Comparison of ENCODE assay signal across 17 cellular contexts in genomic region chr19:33397536-33398360, GRCh38. TPM values are rescaled to one million over a fixed set of nuclear protein-coding genes. Genes with fewer than 3 reads are reported as not detected.
DNase-seq lines count a peak whose midpoint lies in the region; ATAC-seq and TF ChIP-seq lines count a peak whose summit lies in the region.
"Had no signal": no experiment of that assay in that cellular context is flagged by ENCODE, and none has a peak within 500 bp of the region (broad histone marks: within the 10 kb centered on the region; RNA-seq: fewer than 3 reads in every experiment).

No MANE protein-coding gene starts in this region.

- H3K4me2 ChIP-seq in SU-DHL-6 (ENCODE audit: low read depth, low read length, poor library complexity, severe bottlenecking): no peak overlapping the region

- no peaks in the 10 kb centered on the region for H3K27me3 ChIP-seq in SU-DHL-6 (ENCODE audit: low read length)
- H3K27me3 ChIP-seq: dorsolateral prefrontal cortex, gastroesophageal sphincter had no signal

- no peak overlapping the region for H3K4me3 ChIP-seq in SU-DHL-6 (ENCODE audit: insufficient read depth, low read length, poor library complexity, severe bottlenecking)
- H3K4me3 ChIP-seq: dorsolateral prefrontal cortex, gastroesophageal sphincter had no signal

- H3K36me3 ChIP-seq in SU-DHL-6 (ENCODE audit: low read length): no peaks in the 10 kb centered on the region

- H3K9ac ChIP-seq in SU-DHL-6 (ENCODE audit: low read length): no peak overlapping the region

- DNase-seq in DMS53 (lab: John Stamatoyannopoulos, UW): peak; percentile 19
- DNase-seq in DMS53 treated with DMSO at 0.1 percent for 48 hours (lab: John Stamatoyannopoulos, UW; ENCODE audit: unreplicated experiment): no peak
- DNase-seq in left ventricle myocardium superior: peak; percentile 26
- peak; percentile 60 for DNase-seq in sciatic nerve (ENCODE audit: low spot score)
- DNase-seq: activated CD4-positive, alpha-beta T cell treated with anti-CD3 and anti-CD28 coated beads, Interleukin-2, amount 50 U/mL, for 48 hours; DMS153; NCI-H1092 treated with DMSO at 0.1 percent for 48 hours; NCI-H524; stimulated activated CD4-positive, alpha-beta T cell treated with anti-CD3 and anti-CD28 coated beads, Interleukin-4, amount 100 ng/mL, for 4 hours had no signal

- no peak overlapping the region for H3K27ac ChIP-seq in SU-DHL-6 (ENCODE audit: low read depth, low read length)
- H3K27ac ChIP-seq: 22Rv1, dorsolateral prefrontal cortex had no signal

- H3F3A ChIP-seq in SU-DHL-6 (ENCODE audit: insufficient read depth): no peaks in the 10 kb centered on the region

- peak; percentile 19 for TF ChIP-seq CTCF in SU-DHL-6 (IDR thresholded peaks at IDR 0.05; ENCODE audit: insufficient read depth, low read length, poor library complexity, severe bottlenecking)

- intact Hi-C loops in left ventricle myocardium superior (cut with micrococcal nuclease) (no loop called here), sciatic nerve (cut with DNase I) (no loop called here)

- H2AFZ ChIP-seq in SU-DHL-6 (ENCODE audit: low read depth, low read length, severe bottlenecking): no peak overlapping the region

- H3K9me2 ChIP-seq in SU-DHL-6 (replicated peaks; ENCODE audit: insufficient read depth, low read length): no peaks in the 10 kb centered on the region

- no peaks in the 10 kb centered on the region for H3K9me3 ChIP-seq in SU-DHL-6 (ENCODE audit: insufficient read depth, low read length)
- H3K9me3 ChIP-seq: gastroesophageal sphincter had no signal

- H3K79me2 ChIP-seq in SU-DHL-6 (ENCODE audit: insufficient read depth, low read length): no peaks in the 10 kb centered on the region

- no peaks in the 10 kb centered on the region for H4K20me1 ChIP-seq in SU-DHL-6 (ENCODE audit: low read depth, low read length)

- no peak for ATAC-seq in left ventricle myocardium superior
- ATAC-seq in sciatic nerve: no peak
- ATAC-seq in HG03460 (IDR thresholded peaks at IDR 0.05; ENCODE audit: unreplicated experiment): no peak
- no peak for ATAC-seq in HG03442 (IDR thresholded peaks at IDR 0.05; ENCODE audit: unreplicated experiment)
- no peak for ATAC-seq in GM21360 (IDR thresholded peaks at IDR 0.05; ENCODE audit: unreplicated experiment)
- ATAC-seq: gastroesophageal sphincter, T-cell had no signal

RNA-seq across cellular contexts. Expression of gene CEBPG, which starts 24.2 kb away (rescaled TPM):
- total RNA-seq in left ventricle myocardium superior (17.0 TPM), sciatic nerve (21.2 TPM)
